In genomic region chr12:903055-903454, GRCh38 we compare ENCODE assay signal across 22 cellular contexts. TPM values are rescaled to one million over a fixed set of nuclear protein-coding genes. Genes with fewer than 3 reads are reported as not detected.
DNase-seq lines count a peak whose midpoint lies in the region; ATAC-seq, FAIRE-seq and TF ChIP-seq lines count a peak whose summit lies in the region.
"Had no signal": no experiment of that assay in that cellular context is flagged by ENCODE, and none has a peak within 500 bp of the region (broad histone marks: within the 10 kb centered on the region; RNA-seq: fewer than 3 reads in every experiment).

No MANE protein-coding gene starts in this region.

- no peak overlapping the region for H3K27ac ChIP-seq in CD8-positive, alpha-beta T cell (ENCODE audit: low read depth, low read length)
- peak overlapping the region; percentile 65; the same call in 1 of the 3 replicates for H3K27ac ChIP-seq in K562 (ENCODE audit: extremely low read depth, low read depth, low read length)
- H3K27ac ChIP-seq: ovary, right atrium auricular region had no signal

- no peak overlapping the region for H3K4me2 ChIP-seq in K562 (ENCODE audit: insufficient read depth, low read length)
- H3K4me2 ChIP-seq: SK-N-SH had no signal

- no TSS peak for BruUV-seq in K562 (replicated peaks; lab: Mats Ljungman, UMichigan)

- TF ChIP-seq POLR2A in K562 (conservative IDR thresholded peaks at IDR 0.05), result no peak

- H3K36me3 Mint-ChIP-seq in activated naive CD4-positive, alpha-beta T cell treated with anti-CD3 and anti-CD28 coated beads, Interleukin-2, amount 50 U/mL, for 24 hours, result peaks cover 16% of the 10 kb centered on the region
- H3K36me3 Mint-ChIP-seq in CD8-positive, alpha-beta T cell, result peaks cover 91% of the 10 kb centered on the region
- H3K36me3 Mint-ChIP-seq in nephron progenitor cell (ENCODE audit: low read depth), result peaks cover 84% of the 10 kb centered on the region

- no peaks in the 10 kb centered on the region for H3K9me3 ChIP-seq in CD8-positive, alpha-beta T cell (ENCODE audit: low read length)
- no peaks in the 10 kb centered on the region for H3K9me3 ChIP-seq in K562 (replicated peaks; ENCODE audit: control insufficient read depth, insufficient read depth, low read depth, low read length)
- H3K9me3 ChIP-seq: ovary, right atrium auricular region, SK-N-SH had no signal

- TF ChIP-seq CTCF in CD8-positive, alpha-beta T cell (IDR thresholded peaks at IDR 0.05), result no peak
- TF ChIP-seq CTCF in K562 (IDR thresholded peaks at IDR 0.05 in 2 of 3, conservative IDR thresholded peaks at IDR 0.05 in 1 of 3; ENCODE audit: insufficient read depth in 2 of 3, low read depth in 1 of 3, low read length in 3 of 3), result no peak
- no peak for TF ChIP-seq CTCF in nephron progenitor cell (IDR thresholded peaks at IDR 0.05)

- peak overlapping the region; percentile 57 for H3K27ac Mint-ChIP-seq in activated naive CD4-positive, alpha-beta T cell treated with anti-CD3 and anti-CD28 coated beads, Interleukin-2, amount 50 U/mL, for 24 hours
- peak overlapping the region; percentile 58 for H3K27ac Mint-ChIP-seq in CD8-positive, alpha-beta T cell
- peak overlapping the region; percentile 78 for H3K27ac Mint-ChIP-seq in nephron progenitor cell
- H3K27ac Mint-ChIP-seq: dendritic cell treated with granulocyte-macrophage colony-stimulating factor and Interleukin-4, amounts not matched to agents 40 ng/mL and 50 ng/mL, for 4 days had no signal

- H2AFZ ChIP-seq in K562 (ENCODE audit: low read depth, low read length), result no peak overlapping the region

- peaks cover 9% of the 10 kb centered on the region for H3K79me2 ChIP-seq in K562 (ENCODE audit: control insufficient read depth, insufficient read depth, low read length)

- peaks cover 30% of the 10 kb centered on the region for H3K4me1 Mint-ChIP-seq in activated naive CD4-positive, alpha-beta T cell treated with anti-CD3 and anti-CD28 coated beads, Interleukin-2, amount 50 U/mL, for 24 hours
- peaks cover 37% of the 10 kb centered on the region for H3K4me1 Mint-ChIP-seq in CD8-positive, alpha-beta T cell (ENCODE audit: low read depth)
- H3K4me1 Mint-ChIP-seq in nephron progenitor cell, result peaks cover 41% of the 10 kb centered on the region

- no peak for FAIRE-seq in K562 (lab: Jason Lieb, UNC)
- FAIRE-seq: G401.6, GM18507, urothelium cell line had no signal

- peaks cover 53% of the 10 kb centered on the region for H3K36me3 ChIP-seq in CD8-positive, alpha-beta T cell (ENCODE audit: insufficient read depth, low read length)
- peaks cover 85% of the 10 kb centered on the region for H3K36me3 ChIP-seq in K562 (ENCODE audit: control insufficient read depth, insufficient read depth, low read length)
- H3K36me3 ChIP-seq: ovary had no signal

- ATAC-seq in CD8-positive, alpha-beta T cell, result no peak
- ATAC-seq in K562 (no peak), GM21515 (IDR thresholded peaks at IDR 0.05; ENCODE audit: unreplicated experiment) (no peak)

- in situ Hi-C loops in K562 (cut with MboI) (no loop called here), KBM-7 (cut with MboI; ENCODE audit: low pct_unique_long_range_greater_than_20kb, low sequenced_read_pairs) (no loop called here)

- no peaks in the 10 kb centered on the region for H3K27me3 ChIP-seq in CD8-positive, alpha-beta T cell (ENCODE audit: insufficient read depth, low read length)
- no peaks in the 10 kb centered on the region for H3K27me3 ChIP-seq in K562 (ENCODE audit: control insufficient read depth in 2 of 2, insufficient read depth in 2 of 2, low read length in 2 of 2)
- H3K27me3 ChIP-seq: ovary, right atrium auricular region had no signal

- no peaks in the 10 kb centered on the region for H3K27me3 Mint-ChIP-seq in activated naive CD4-positive, alpha-beta T cell treated with anti-CD3 and anti-CD28 coated beads, Interleukin-2, amount 50 U/mL, for 24 hours
- no peaks in the 10 kb centered on the region for H3K27me3 Mint-ChIP-seq in CD8-positive, alpha-beta T cell (ENCODE audit: low read depth)
- no peaks in the 10 kb centered on the region for H3K27me3 Mint-ChIP-seq in nephron progenitor cell (ENCODE audit: low read depth, poor library complexity)
- H3K27me3 Mint-ChIP-seq: dendritic cell treated with granulocyte-macrophage colony-stimulating factor and Interleukin-4, amounts not matched to agents 40 ng/mL and 50 ng/mL, for 4 days had no signal

- TF ChIP-seq EP300 in K562 (IDR thresholded peaks at IDR 0.05; ENCODE audit: low read length), result no peak

- H3K9me3 Mint-ChIP-seq in activated naive CD4-positive, alpha-beta T cell treated with anti-CD3 and anti-CD28 coated beads, Interleukin-2, amount 50 U/mL, for 24 hours, result no peaks in the 10 kb centered on the region
- H3K9me3 Mint-ChIP-seq in CD8-positive, alpha-beta T cell, result no peaks in the 10 kb centered on the region
- H3K9me3 Mint-ChIP-seq in nephron progenitor cell, result no peaks in the 10 kb centered on the region
- H3K9me3 Mint-ChIP-seq: dendritic cell treated with granulocyte-macrophage colony-stimulating factor and Interleukin-4, amounts not matched to agents 40 ng/mL and 50 ng/mL, for 4 days had no signal

- H3K9me1 ChIP-seq in K562 (ENCODE audit: control insufficient read depth, insufficient read depth, low read length), result no peaks in the 10 kb centered on the region

- TF ChIP-seq RAD21 in K562 (CRISPR knock-in tag; conservative IDR thresholded peaks at IDR 0.05 in 1 of 2, IDR thresholded peaks at IDR 0.05 in 1 of 2), result no peak

- H3K4me3 Mint-ChIP-seq in activated naive CD4-positive, alpha-beta T cell treated with anti-CD3 and anti-CD28 coated beads, Interleukin-2, amount 50 U/mL, for 24 hours, result no peak overlapping the region
- no peak overlapping the region for H3K4me3 Mint-ChIP-seq in CD8-positive, alpha-beta T cell
- H3K4me3 Mint-ChIP-seq in nephron progenitor cell, result no peak overlapping the region
- H3K4me3 Mint-ChIP-seq: dendritic cell treated with granulocyte-macrophage colony-stimulating factor and Interleukin-4, amounts not matched to agents 40 ng/mL and 50 ng/mL, for 4 days had no signal

- no peak for DNase-seq in activated naive CD4-positive, alpha-beta T cell (lab: John Stamatoyannopoulos, UW)
- no peak for DNase-seq in CD8-positive, alpha-beta T cell
- no peak for DNase-seq in K562 (ENCODE audit: extremely low read depth in 1 of 4, low spot score in 3 of 4)
- no peak for DNase-seq in nephron progenitor cell
- no peak for DNase-seq in stimulated activated CD4-positive, alpha-beta T cell treated with anti-CD3 and anti-CD28 coated beads, Interleukin-2, amount 100 ng/mL, for 48 hours
- no peak for DNase-seq in KBM-7
- DNase-seq: activated CD8-positive, alpha-beta memory T cell treated with anti-CD3 and anti-CD28 coated beads for 24 hours; amniotic stem cell; HCEC 1CT; kidney glomerular epithelial cell; NCI-H146; NK-92 treated with Interleukin-12 subunit alpha and Interleukin-12 subunit beta, amount 100 ng/mL, for 24 hours; ovary; SK-N-SH; T-helper 9 cell had no signal

- 89% methylated on average over 5 of the region's 5 CpGs for WGBS in K562 (ENCODE audit: insufficient coverage, low coverage, missing lambda C conversion rate)

- POLR2A ChIA-PET in CD8-positive, alpha-beta T cell (lab: Charles Lee), result no interaction called here
- POLR2A ChIA-PET in K562 (lab: Yijun Ruan, JAX), result interaction anchor here (0.7 to 1.1 kb wide), 2 partner anchors 8 to 416 kb away, joined by 3 to 4 read pairs; no protein-coding TSS in a partner anchor

- no peaks in the 10 kb centered on the region; the same call in 1 of the 2 replicates for H4K20me1 ChIP-seq in K562 (replicated peaks; ENCODE audit: control insufficient read depth, insufficient read depth, low read length)

- no peak overlapping the region for H3K9ac ChIP-seq in K562 (ENCODE audit: insufficient read depth in 1 of 2, low read depth in 2 of 2, low read length in 2 of 2)
- H3K9ac ChIP-seq: SK-N-SH had no signal

- intact Hi-C loops in CD8-positive, alpha-beta T cell (cut with DNase I, micrococcal nuclease), result loop anchor here in 1 of 2 experiments (5.0 kb wide), 1 partner anchor 189 kb away; no protein-coding TSS in a partner anchor
- intact Hi-C loops in K562 (cut with micrococcal nuclease), result no loop called here

- CTCF ChIA-PET in CD8-positive, alpha-beta T cell (lab: Charles Lee), result no interaction called here
- CTCF ChIA-PET in K562 (lab: Yijun Ruan, JAX; ENCODE audit: low intra/inter-chr PET ratio), result no interaction called here

- H3K4me1 ChIP-seq in CD8-positive, alpha-beta T cell (ENCODE audit: insufficient read depth, low read length), result peaks cover 18% of the 10 kb centered on the region
- H3K4me1 ChIP-seq in K562 (replicated peaks in 1 of 2; ENCODE audit: control insufficient read depth in 2 of 2, insufficient read depth in 2 of 2, low read length in 2 of 2), result peaks cover 0 to 22% of the 10 kb centered on the region in 2 experiments; a peak in 2 of 5 replicates

- H3K4me3 ChIP-seq in CD8-positive, alpha-beta T cell (ENCODE audit: low read depth, low read length), result no peak overlapping the region
- no peak overlapping the region for H3K4me3 ChIP-seq in K562
- H3K4me3 ChIP-seq: ovary, right atrium auricular region had no signal

TF ChIP-seq in K562, 482 proteins besides CTCF, POLR2A, EP300 and RAD21:
- no peak for TF ChIP-seq HNRNPUL1 (IDR thresholded peaks at IDR 0.05; ENCODE audit: low read length)
- TF ChIP-seq ETV5 (CRISPR knock-in tag; IDR thresholded peaks at IDR 0.05; ENCODE audit: low read depth), result no peak
- TF ChIP-seq TAL1 (IDR thresholded peaks at IDR 0.05), result no peak
- no peak for TF ChIP-seq NR2F6 (CRISPR knock-in tag; IDR thresholded peaks at IDR 0.05)
TF ChIP-seq in K562: peak in this region for 0.

RNA-seq across cellular contexts. Expression of gene RAD52, which starts 46.4 kb away (rescaled TPM):
- 1 to 10 TPM; 8.1 to 9.6 TPM for total RNA-seq in CD8-positive, alpha-beta T cell
- total RNA-seq in K562 (2011; cell fraction: chromatin; rRNA removed; ENCODE audit: low replicate concordance), result 48.0 and 54.7 TPM in 2 replicates
- total RNA-seq in K562 (2011; cell fraction: nucleolus; rRNA removed), result 28.0 and 33.7 TPM in 2 replicates
- total RNA-seq in K562 (2011; cell fraction: nucleoplasm; rRNA removed), result 24.4 and 32.5 TPM in 2 replicates
- total RNA-seq in K562 (2014; rRNA removed) (8.6 and 8.7 TPM in 2 replicates), K562 (2014; rRNA removed; fragmentation: Illumina TruSeq; extraction: Trizol) (9.3 and 9.9 TPM in 2 replicates), K562 (2015; rRNA removed; fragmentation: Illumina TruSeq; extraction: Trizol) (11.8 TPM in 2 replicates), K562 (2021) (7.6 and 9.8 TPM in 2 replicates)
- polyA plus RNA-seq in K562 (2011; rRNA removed) (12.3 and 13.5 TPM in 2 replicates), K562 (2014; fragmentation: Illumina TruSeq; extraction: Trizol) (7.2 and 10.1 TPM in 2 replicates), K562 (2014; fragmentation: Nextera tagmentation; extraction: Ambion mirVana) (1 to 10 TPM; 1.3 to 1.6 TPM), K562 (2014; rRNA removed) (11.0 and 15.9 TPM in 2 replicates)
- polyA plus RNA-seq in K562 (2011; cell fraction: cytosol; rRNA removed), result 6.3 TPM in 2 replicates
- 62.4 and 63.4 TPM in 2 replicates for polyA plus RNA-seq in K562 (2011; cell fraction: nucleus; rRNA removed)
- polyA plus RNA-seq in K562 (2012), result 5.8 and 6.2 TPM in 2 replicates
- polyA minus RNA-seq in K562 (2011; rRNA and poly(A)+ RNA removed), result 28.1 and 37.1 TPM in 2 replicates
- polyA minus RNA-seq in K562 (2011; cell fraction: cytosol; rRNA and poly(A)+ RNA removed), result 7.4 and 10.3 TPM in 2 replicates
- 12.7 and 31.8 TPM in 2 replicates for polyA minus RNA-seq in K562 (2011; cell fraction: nucleus; rRNA and poly(A)+ RNA removed)
